Comparison of ENCODE assay signal across 8 cellular contexts in the genomic region with DNA sequence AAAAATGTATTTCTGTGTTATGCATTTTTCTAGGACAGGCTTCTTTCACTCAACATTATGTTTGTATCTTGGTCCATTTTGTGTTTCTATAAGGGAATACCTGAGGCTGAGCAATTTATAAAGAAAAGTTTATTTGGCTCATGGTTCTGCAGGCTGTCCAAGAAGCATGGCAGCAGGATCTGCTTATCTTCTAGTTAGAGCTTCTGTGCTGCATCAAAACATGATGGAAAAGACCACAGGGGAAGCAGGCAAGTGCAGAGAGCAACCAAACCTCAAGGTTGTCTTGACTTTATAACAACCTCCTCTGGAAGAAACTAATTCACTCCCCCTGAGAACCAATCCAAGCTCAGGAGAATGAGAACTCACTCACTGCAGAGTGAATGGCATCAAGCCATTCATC.
"Had no signal": no experiment of that assay in that cellular context is flagged by ENCODE, and none has a peak within 500 bp of the region (broad histone marks: within the 10 kb centered on the region; RNA-seq: fewer than 3 reads in every experiment).

No MANE protein-coding gene starts in this region.

- H3K4me3 ChIP-seq: GM23248, GM23338, HAP-1 had no signal

- DNase-seq: GM23248, GOT3, H7, H9, HCEC 1CT, HFFc6 had no signal

- H3K9me3 ChIP-seq: HAP-1 had no signal

- H3K36me3 ChIP-seq: HAP-1 had no signal

- H3K4me1 ChIP-seq: HAP-1 had no signal

- H3K27ac ChIP-seq: GM23248 had no signal
